1 cellular context compared by ENCODE assay signal in the genomic region with DNA sequence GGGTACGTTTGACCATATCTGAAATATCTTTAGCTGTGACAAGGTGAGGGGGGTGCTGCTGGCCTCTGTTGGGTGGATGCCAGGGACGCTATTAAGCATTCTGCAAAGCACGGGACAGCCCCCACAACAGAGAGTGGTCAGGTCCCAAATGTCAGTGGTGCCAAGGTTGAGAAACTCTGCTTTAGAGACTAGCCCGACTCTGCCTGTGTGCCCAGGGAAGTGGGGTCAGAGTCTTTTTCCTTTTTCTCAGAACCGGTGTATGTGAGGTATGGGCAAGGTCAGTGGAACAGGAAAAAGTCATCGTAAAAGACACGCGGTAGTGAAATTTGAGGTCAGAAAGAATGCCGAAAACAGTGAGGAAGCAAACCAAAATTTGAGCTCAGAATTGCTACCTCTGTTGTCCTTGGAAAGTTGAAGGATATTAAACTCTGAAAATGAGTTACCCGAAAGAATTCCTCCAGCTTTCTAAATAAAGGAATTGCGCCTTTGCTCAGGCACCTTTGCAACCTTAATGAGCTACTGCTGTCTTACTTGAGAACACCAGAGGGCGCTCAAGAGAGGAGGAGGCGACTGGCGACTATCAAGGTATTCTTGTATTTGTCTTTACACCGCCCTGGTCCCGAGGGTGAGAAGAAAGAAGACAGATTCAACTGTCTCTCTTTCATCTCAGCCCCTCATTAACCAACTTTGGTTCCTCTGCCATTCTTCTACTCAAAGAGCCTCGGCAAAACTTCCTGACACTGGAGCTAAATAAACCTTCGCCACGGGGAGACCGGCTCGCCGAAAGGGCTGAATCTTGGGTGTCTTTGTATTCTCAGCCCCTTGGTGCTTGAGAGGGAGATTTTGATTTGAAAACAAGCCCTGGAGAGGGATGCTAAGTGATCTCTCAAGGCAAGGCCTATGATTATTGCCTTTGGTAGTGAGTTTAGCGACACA.
TF ChIP-seq lines count a peak whose summit lies in the region.

No MANE protein-coding gene starts in this region.

TF ChIP-seq in K562, 482 proteins besides CTCF, POLR2A, EP300 and RAD21 (continued from another document):
- no peak for TF ChIP-seq REST (CRISPR knock-in tag; IDR thresholded peaks at IDR 0.05; ENCODE audit: low read depth)
- no peak for TF ChIP-seq WHSC1 (IDR thresholded peaks at IDR 0.05; ENCODE audit: low read length)
- 0 out of 2 replicates have a peak, but pooled peaks have one; percentile 20 for TF ChIP-seq KLF16 (IDR thresholded peaks at IDR 0.05)
- no peak for TF ChIP-seq DACH1 (IDR thresholded peaks at IDR 0.05; ENCODE audit: partially characterized antibody)
- no peak for TF ChIP-seq ILF3 (IDR thresholded peaks at IDR 0.05; ENCODE audit: borderline replicate concordance)
- TF ChIP-seq ZFPM2 (CRISPR knock-in tag; IDR thresholded peaks at IDR 0.05) = no peak
- no peak for TF ChIP-seq ELK3 (CRISPR knock-in tag; IDR thresholded peaks at IDR 0.05)
- TF ChIP-seq THRA (IDR thresholded peaks at IDR 0.05) = no peak
- TF ChIP-seq TAF15 (IDR thresholded peaks at IDR 0.05; ENCODE audit: low read depth, low read length) = no peak
- TF ChIP-seq PRMT5 (CRISPR knock-in tag; IDR thresholded peaks at IDR 0.05) = no peak
- no peak for TF ChIP-seq FUS (optimal IDR thresholded peaks at IDR 0.05; ENCODE audit: low read depth, low read length)
TF ChIP-seq in K562: peak in this region for 4.
